ENCODE assay signal across 8 cellular contexts in the genomic region with DNA sequence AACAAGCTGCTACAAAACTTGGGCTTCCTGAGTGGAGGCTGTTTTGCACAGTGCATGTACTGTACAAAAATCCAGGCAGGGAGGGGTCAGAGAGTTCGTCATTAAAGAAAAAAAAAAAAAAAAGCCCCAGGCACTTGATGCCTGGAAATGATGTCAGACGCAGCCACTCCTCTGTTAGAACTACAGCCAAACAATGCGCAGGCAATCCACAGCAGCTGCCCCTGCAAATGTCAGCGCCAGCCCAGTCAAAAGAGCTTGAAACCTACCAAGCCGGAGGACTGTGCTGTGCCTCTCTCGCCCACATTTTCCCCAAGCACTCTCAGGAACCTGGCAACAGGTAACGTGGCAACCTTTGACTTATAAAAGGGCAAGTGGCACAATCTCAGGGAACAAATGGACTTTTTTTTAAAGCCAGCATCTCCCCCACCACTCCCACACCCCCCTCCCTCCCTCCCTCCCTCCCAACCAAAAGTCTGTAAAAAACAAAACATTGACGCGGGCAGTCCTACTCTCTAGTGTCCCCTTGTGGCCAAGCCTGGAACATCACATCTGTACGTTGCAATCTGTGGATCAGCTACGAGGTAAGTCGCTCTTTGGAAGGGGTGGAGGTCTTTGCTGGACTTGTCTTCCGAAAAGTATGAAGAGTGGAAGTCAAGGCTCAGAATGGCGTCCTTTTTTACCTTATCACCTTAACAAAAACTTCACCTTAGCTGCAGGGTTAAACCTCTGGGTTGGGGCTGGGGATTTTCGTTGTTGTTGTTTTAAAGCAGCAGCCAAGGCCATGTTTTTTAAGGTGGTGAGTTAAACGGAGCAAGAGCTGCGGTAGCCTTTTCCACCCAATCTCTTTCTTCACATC.
A peak's percentile ranks its signal among the peaks of the same experiment; 100 is the strongest.
DNase-seq lines count a peak whose midpoint lies in the region; FAIRE-seq and TF ChIP-seq lines count a peak whose summit lies in the region.

No MANE protein-coding gene starts in this region.

- peaks cover 79% of the 10 kb centered on the region for H3K27me3 ChIP-seq in MM.1S (replicated peaks; ENCODE audit: insufficient read depth, low read length)

- H3K9ac ChIP-seq in MM.1S (ENCODE audit: low read length) = peak overlapping the region; percentile 47

- no peaks in the 10 kb centered on the region for H4K20me1 ChIP-seq in MM.1S (ENCODE audit: insufficient read depth, low read length)

- H3K4me1 ChIP-seq in MM.1S (ENCODE audit: low read length) = peaks cover 7% of the 10 kb centered on the region; the same call in 1 of the 2 replicates

- H3K9me3 ChIP-seq in MM.1S (replicated peaks; ENCODE audit: insufficient read depth, low read length) = no peaks in the 10 kb centered on the region

- H3K36me3 ChIP-seq in MM.1S (replicated peaks; ENCODE audit: insufficient read depth, low read length) = no peaks in the 10 kb centered on the region

- H3K27ac ChIP-seq in MM.1S (ENCODE audit: low read length) = peak overlapping the region; percentile 61; the same call in 1 of the 2 replicates

- no peak for FAIRE-seq in frontal cortex (lab: Jason Lieb, UNC)

- H3K4me2 ChIP-seq in MM.1S (ENCODE audit: low read depth, low read length) = peak overlapping the region; percentile 63

- peaks cover 5% of the 10 kb centered on the region for H3F3A ChIP-seq in MM.1S (ENCODE audit: insufficient read depth, low read length)

- peak; percentile 94 for DNase-seq in GM04504 (ENCODE audit: low read depth)
- peak; percentile 97 for DNase-seq in HCEC 1CT
- DNase-seq in MM.1S = peak; percentile 75
- peak; percentile 92 for DNase-seq in SHP77 treated with DMSO at 0.1 percent for 48 hours (lab: John Stamatoyannopoulos, UW)
- DNase-seq in activated naive CD4-positive, alpha-beta T cell (lab: John Stamatoyannopoulos, UW) = peak; percentile 65 to 85 (median 76)
- peak; percentile 59 for DNase-seq in frontal cortex (ENCODE audit: low spot score in 2 of 2)
- DNase-seq in non-pigmented ciliary epithelial cell (ENCODE audit: low read depth) = peak; percentile 89
- peak; percentile 97 for DNase-seq in superior temporal gyrus (ENCODE audit: extremely low spot score)

- H3K79me2 ChIP-seq in MM.1S (ENCODE audit: low read length) = no peaks in the 10 kb centered on the region

- 0 out of 2 replicates have a peak overlapping the region, but pooled peaks have one; percentile 15 for H2AFZ ChIP-seq in MM.1S (ENCODE audit: low read length)

- peak; percentile 67 for TF ChIP-seq CTCF in MM.1S (IDR thresholded peaks at IDR 0.05; ENCODE audit: low read length)

- H3K9me2 ChIP-seq in MM.1S (replicated peaks; ENCODE audit: insufficient read depth, low read length) = no peaks in the 10 kb centered on the region

- peak overlapping the region; percentile 44; the same call in 1 of the 2 replicates for H3K4me3 ChIP-seq in MM.1S (ENCODE audit: low read length)

Comparison
In these comparisons a context has a peak if more than half of its experiments do, and no peak if none do; other contexts are left out.
1. Peak in every context shown above with its lines: DNase-seq, H3K4me3 ChIP-seq and H3K27ac ChIP-seq.